18 cellular contexts compared by ENCODE assay signal in genomic region chr10:33252324-33252723, GRCh38.
DNase-seq lines count a peak whose midpoint lies in the region; ATAC-seq, FAIRE-seq and TF ChIP-seq lines count a peak whose summit lies in the region.
"Had no signal": no experiment of that assay in that cellular context is flagged by ENCODE, and none has a peak within 500 bp of the region (broad histone marks: within the 10 kb centered on the region; RNA-seq: fewer than 3 reads in every experiment).

No MANE protein-coding gene starts in this region.

- TF ChIP-seq CTCF in A549 (IDR thresholded peaks at IDR 0.05) (no peak), fibroblast of lung (conservative IDR thresholded peaks at IDR 0.05 in 1 of 2, IDR thresholded peaks at IDR 0.05 in 1 of 2; ENCODE audit: low read depth in 1 of 2, low read length in 2 of 2) (no peak), uterus (IDR thresholded peaks at IDR 0.05) (no peak)

- peaks cover 39% of the 10 kb centered on the region for H3K79me2 ChIP-seq in fibroblast of lung (ENCODE audit: control insufficient read depth, insufficient read depth, low read length)

- H3K4me1 ChIP-seq in A549 (peaks cover 78% of the 10 kb centered on the region), SJSA1 (replicated peaks) (peaks cover 60% of the 10 kb centered on the region), fibroblast of lung (ENCODE audit: control insufficient read depth, extremely low read depth, insufficient read depth, low read length) (peaks cover 28% of the 10 kb centered on the region), uterus (no peaks in the 10 kb centered on the region)
- H3K4me1 ChIP-seq: HAP-1, neural progenitor cell, sigmoid colon had no signal

- peak; percentile 18 to 43; a peak in 5 of 6 replicates for ATAC-seq in A549

- H3K27me3 ChIP-seq in SJSA1 (replicated peaks) = no peaks in the 10 kb centered on the region
- no peaks in the 10 kb centered on the region for H3K27me3 ChIP-seq in fibroblast of lung (ENCODE audit: control insufficient read depth, insufficient read depth, low read length)
- no peaks in the 10 kb centered on the region for H3K27me3 ChIP-seq in uterus
- H3K27me3 ChIP-seq: adrenal gland, neural progenitor cell, sigmoid colon, stomach had no signal

- CTCF ChIA-PET in A549 (lab: Yijun Ruan, JAX) = interaction anchor here (1.2 to 5.3 kb wide), 3 partner anchors 10 to 59 kb away, joined by 3 to 24 read pairs (median 5); no protein-coding TSS in a partner anchor

- TF ChIP-seq RAD21 in A549 (conservative IDR thresholded peaks at IDR 0.05 in 1 of 2, IDR thresholded peaks at IDR 0.05 in 1 of 2) = no peak

- H3K27ac ChIP-seq in A549 (peak overlapping the region; percentile 56 to 89), SJSA1 (peak overlapping the region; percentile 34), fibroblast of lung (ENCODE audit: insufficient read depth, low read length) (peak overlapping the region; percentile 35), uterus (peak overlapping the region in 1 of 2 donors; percentile 36)
- H3K27ac ChIP-seq: 22Rv1, neural progenitor cell, sigmoid colon, stomach had no signal

- FAIRE-seq in A549 (lab: Jason Lieb, UNC) = no peak
- FAIRE-seq: GM12891 had no signal

- no peak overlapping the region for H3K4me3 ChIP-seq in A549
- no peak overlapping the region for H3K4me3 ChIP-seq in SJSA1
- no peak overlapping the region for H3K4me3 ChIP-seq in fibroblast of lung (replicated peaks in 1 of 4; ENCODE audit: control extremely low read depth in 1 of 4, insufficient read depth in 1 of 4, low read depth in 3 of 4, low read length in 4 of 4)
- no peak overlapping the region for H3K4me3 ChIP-seq in uterus
- H3K4me3 ChIP-seq: adrenal gland, HAP-1, neural progenitor cell, sigmoid colon, stomach had no signal

- no peaks in the 10 kb centered on the region for H3K9me3 ChIP-seq in A549
- no peaks in the 10 kb centered on the region for H3K9me3 ChIP-seq in SJSA1 (replicated peaks)
- no peaks in the 10 kb centered on the region for H3K9me3 ChIP-seq in fibroblast of lung (ENCODE audit: control insufficient read depth, insufficient read depth, low read depth, low read length)
- no peaks in the 10 kb centered on the region for H3K9me3 ChIP-seq in uterus
- H3K9me3 ChIP-seq: adrenal gland, HAP-1, sigmoid colon, stomach had no signal

- DNase-seq in DMS53 (lab: John Stamatoyannopoulos, UW) (peak; percentile 85), DMS53 treated with DMSO at 0.1 percent for 48 hours (lab: John Stamatoyannopoulos, UW; ENCODE audit: unreplicated experiment) (no peak), A549 (ENCODE audit: low read depth in 1 of 2, low spot score in 1 of 2) (no peak), SJSA1 (ENCODE audit: low read depth in 1 of 2, low spot score in 2 of 2) (no peak), fibroblast of lung (ENCODE audit: low read depth in 2 of 2) (no peak), OCI-M1 (lab: John Stamatoyannopoulos, UW) (no peak), UCSD-AML1 (lab: John Stamatoyannopoulos, UW; ENCODE audit: unreplicated experiment) (no peak), uterus (no peak)
- DNase-seq: adrenal gland; CD4-positive, CD25-positive, alpha-beta regulatory T cell; NCI-H1105 treated with DMSO at 0.1 percent for 48 hours; NCI-H2227 treated with DMSO at 0.1 percent for 48 hours; sigmoid colon; stomach had no signal

- TF ChIP-seq EP300 in A549 (IDR thresholded peaks at IDR 0.05) = no peak

- POLR2A ChIA-PET in A549 (lab: Yijun Ruan, JAX) = no interaction called here

- intact Hi-C loops in uterus (cut with DNase I; ENCODE audit: low total_unique reads) = no loop called here

- no peaks in the 10 kb centered on the region for H4K20me1 ChIP-seq in fibroblast of lung (ENCODE audit: control insufficient read depth, extremely low read depth, insufficient read depth, low read length)

- H3K9ac ChIP-seq in fibroblast of lung (ENCODE audit: insufficient read depth, low read length) = no peak overlapping the region
- H3K9ac ChIP-seq: neural progenitor cell had no signal

- H3K4me2 ChIP-seq in A549 = peak overlapping the region; percentile 49
- no peak overlapping the region for H3K4me2 ChIP-seq in fibroblast of lung (ENCODE audit: extremely low read depth, insufficient read depth, low read length)
- H3K4me2 ChIP-seq: neural progenitor cell had no signal

- H3K36me3 ChIP-seq in SJSA1 (peaks cover 75% of the 10 kb centered on the region), fibroblast of lung (ENCODE audit: control insufficient read depth, insufficient read depth, low read length) (peaks cover 23% of the 10 kb centered on the region), uterus (no peaks in the 10 kb centered on the region)
- H3K36me3 ChIP-seq: neural progenitor cell had no signal

- WGBS in A549 (ENCODE audit: missing lambda C conversion rate) = 87% methylated on average over 12 of the region's 12 CpGs

- no peak for TF ChIP-seq POLR2A in A549 (IDR thresholded peaks at IDR 0.05; ENCODE audit: low read length)
- no peak for TF ChIP-seq POLR2A in uterus (IDR thresholded peaks at IDR 0.05)

- H2AFZ ChIP-seq in fibroblast of lung (ENCODE audit: low read length) = no peak overlapping the region
- H2AFZ ChIP-seq: neural progenitor cell had no signal

TF ChIP-seq in A549, 52 proteins besides CTCF, POLR2A, EP300 and RAD21:
- no peak for TF ChIP-seq PBX3 (IDR thresholded peaks at IDR 0.05)
- no peak for TF ChIP-seq RNF2 (IDR thresholded peaks at IDR 0.05; ENCODE audit: borderline replicate concordance, low read depth)
- TF ChIP-seq MYC (IDR thresholded peaks at IDR 0.05; ENCODE audit: borderline replicate concordance, low read length) = no peak
- TF ChIP-seq RCOR1 (IDR thresholded peaks at IDR 0.05; ENCODE audit: low read depth, low read length) = no peak
- 0 out of 2 replicates have a peak, but pooled peaks have one; percentile 29 for TF ChIP-seq HOXB13 (CRISPR knock-in tag; IDR thresholded peaks at IDR 0.05; ENCODE audit: low read depth)
- no peak for TF ChIP-seq BCL3 (IDR thresholded peaks at IDR 0.05)
- peak; percentile 19 for TF ChIP-seq MAFK (IDR thresholded peaks at IDR 0.05; ENCODE audit: partially characterized antibody)
- TF ChIP-seq ZC3H11A (IDR thresholded peaks at IDR 0.05) = no peak
- no peak for TF ChIP-seq FOSL2 (IDR thresholded peaks at IDR 0.05)
- TF ChIP-seq FOSL2 (CRISPR knock-in tag; IDR thresholded peaks at IDR 0.05) = no peak
- no peak for TF ChIP-seq JUNB (IDR thresholded peaks at IDR 0.05)
TF ChIP-seq in A549: peak in this region for 2.
